In genomic region chr16:64051826-64052225, GRCh38 we compare ENCODE assay signal across 10 cellular contexts.
DNase-seq lines count a peak whose midpoint lies in the region; ATAC-seq and TF ChIP-seq lines count a peak whose summit lies in the region.
"Had no signal": no experiment of that assay in that cellular context is flagged by ENCODE, and none has a peak within 500 bp of the region (broad histone marks: within the 10 kb centered on the region; RNA-seq: fewer than 3 reads in every experiment).

No MANE protein-coding gene starts in this region.

- no peak overlapping the region for H3K27ac ChIP-seq in lower lobe of right lung
- H3K27ac ChIP-seq: SK-N-MC had no signal

- POLR2A ChIA-PET in WTC11 (lab: Charles Lee): no interaction called here
- POLR2A ChIA-PET in activated CD4-positive, alpha-beta memory T cell treated with anti-CD3 and anti-CD28 coated beads, Interleukin-2, amount 10 ng/mL, durations not matched to agents 7 days and 5 days (lab: Charles Lee): no interaction called here

- H3K4me1 Mint-ChIP-seq in WTC11: peaks cover 7% of the 10 kb centered on the region
- no peaks in the 10 kb centered on the region for H3K4me1 Mint-ChIP-seq in activated CD4-positive, alpha-beta memory T cell treated with anti-CD3 and anti-CD28 coated beads, Interleukin-2, amount 10 ng/mL, durations not matched to agents 7 days and 5 days
- H3K4me1 Mint-ChIP-seq in activated naive CD8-positive, alpha-beta T cell treated with anti-CD3 and anti-CD28 coated beads for 36 hours: no peaks in the 10 kb centered on the region
- H3K4me1 Mint-ChIP-seq in glutamatergic neuron (ENCODE audit: low read depth, unreplicated experiment): no peaks in the 10 kb centered on the region

- H3K27me3 Mint-ChIP-seq in WTC11 (ENCODE audit: low read depth) (no peaks in the 10 kb centered on the region), glutamatergic neuron (ENCODE audit: unreplicated experiment) (no peaks in the 10 kb centered on the region)
- no peaks in the 10 kb centered on the region for H3K27me3 Mint-ChIP-seq in activated CD4-positive, alpha-beta memory T cell treated with anti-CD3 and anti-CD28 coated beads, Interleukin-2, amount 10 ng/mL, durations not matched to agents 7 days and 5 days
- no peaks in the 10 kb centered on the region for H3K27me3 Mint-ChIP-seq in activated naive CD8-positive, alpha-beta T cell treated with anti-CD3 and anti-CD28 coated beads for 36 hours

- peak; percentile 51 for TF ChIP-seq CTCF in LNCaP clone FGC (IDR thresholded peaks at IDR 0.05; ENCODE audit: control insufficient read depth, extremely low read depth, insufficient read depth)
- TF ChIP-seq CTCF in WTC11 (IDR thresholded peaks at IDR 0.05): peak; percentile 29; the same call in 1 of the 2 replicates
- no peak for TF ChIP-seq CTCF in lower lobe of right lung (IDR thresholded peaks at IDR 0.05)
- TF ChIP-seq CTCF in glutamatergic neuron (IDR thresholded peaks at IDR 0.05; ENCODE audit: partially characterized antibody, unreplicated experiment): no peak

- no peaks in the 10 kb centered on the region for H3K36me3 ChIP-seq in lower lobe of right lung

- ATAC-seq in WTC11 (peak; percentile 75), lower lobe of right lung (peak; percentile 27 to 45)
- ATAC-seq: left cardiac atrium had no signal

- H3K36me3 Mint-ChIP-seq in WTC11: peaks cover 12% of the 10 kb centered on the region
- H3K36me3 Mint-ChIP-seq in activated CD4-positive, alpha-beta memory T cell treated with anti-CD3 and anti-CD28 coated beads, Interleukin-2, amount 10 ng/mL, durations not matched to agents 7 days and 5 days (ENCODE audit: low read depth): no peaks in the 10 kb centered on the region
- H3K36me3 Mint-ChIP-seq in activated naive CD8-positive, alpha-beta T cell treated with anti-CD3 and anti-CD28 coated beads for 36 hours: no peaks in the 10 kb centered on the region
- peaks cover 17% of the 10 kb centered on the region for H3K36me3 Mint-ChIP-seq in glutamatergic neuron (ENCODE audit: unreplicated experiment)

- H3K27ac Mint-ChIP-seq in WTC11 (no peak overlapping the region), glutamatergic neuron (ENCODE audit: unreplicated experiment) (no peak overlapping the region)
- H3K27ac Mint-ChIP-seq in activated CD4-positive, alpha-beta memory T cell treated with anti-CD3 and anti-CD28 coated beads, Interleukin-2, amount 10 ng/mL, durations not matched to agents 7 days and 5 days: no peak overlapping the region
- H3K27ac Mint-ChIP-seq in activated naive CD8-positive, alpha-beta T cell treated with anti-CD3 and anti-CD28 coated beads for 36 hours: no peak overlapping the region

- intact Hi-C loops in lower lobe of right lung (cut with DNase I): no loop called here

- peaks cover 18% of the 10 kb centered on the region for H3K9me3 Mint-ChIP-seq in WTC11
- H3K9me3 Mint-ChIP-seq in activated CD4-positive, alpha-beta memory T cell treated with anti-CD3 and anti-CD28 coated beads, Interleukin-2, amount 10 ng/mL, durations not matched to agents 7 days and 5 days: peaks cover 11% of the 10 kb centered on the region
- peaks cover 12% of the 10 kb centered on the region for H3K9me3 Mint-ChIP-seq in activated naive CD8-positive, alpha-beta T cell treated with anti-CD3 and anti-CD28 coated beads for 36 hours
- H3K9me3 Mint-ChIP-seq in glutamatergic neuron (ENCODE audit: unreplicated experiment): peaks cover 6% of the 10 kb centered on the region

- H3K4me3 ChIP-seq in LNCaP clone FGC (ENCODE audit: low read depth, low read length): no peak overlapping the region
- no peak overlapping the region for H3K4me3 ChIP-seq in lower lobe of right lung
- H3K4me3 ChIP-seq: SK-N-MC had no signal

- H3K4me1 ChIP-seq in lower lobe of right lung: no peaks in the 10 kb centered on the region

- H3K27me3 ChIP-seq in lower lobe of right lung (ENCODE audit: low read depth): no peaks in the 10 kb centered on the region

- H3K4me3 Mint-ChIP-seq in WTC11: no peak overlapping the region
- H3K4me3 Mint-ChIP-seq in activated CD4-positive, alpha-beta memory T cell treated with anti-CD3 and anti-CD28 coated beads, Interleukin-2, amount 10 ng/mL, durations not matched to agents 7 days and 5 days: no peak overlapping the region
- no peak overlapping the region for H3K4me3 Mint-ChIP-seq in activated naive CD8-positive, alpha-beta T cell treated with anti-CD3 and anti-CD28 coated beads for 36 hours
- H3K4me3 Mint-ChIP-seq in glutamatergic neuron (ENCODE audit: unreplicated experiment): no peak overlapping the region

- no peaks in the 10 kb centered on the region for H3K9me3 ChIP-seq in lower lobe of right lung

- CTCF ChIA-PET in WTC11 (lab: Charles Lee): interaction anchor here (1.1 to 3.1 kb wide), 4 partner anchors 327 to 690 kb away, joined by 3 to 33 read pairs (median 4); no protein-coding TSS in a partner anchor
- CTCF ChIA-PET in activated CD4-positive, alpha-beta memory T cell treated with anti-CD3 and anti-CD28 coated beads, Interleukin-2, amount 10 ng/mL, durations not matched to agents 7 days and 5 days (lab: Charles Lee): no interaction called here

- DNase-seq in DMS 273 (lab: John Stamatoyannopoulos, UW; ENCODE audit: unreplicated experiment) (peak; percentile 40), LNCaP clone FGC (ENCODE audit: low read depth) (peak; percentile 3), WTC11 (ENCODE audit: low spot score) (no peak), lower lobe of right lung (no peak), glutamatergic neuron (no peak), T-helper 1 cell (no peak)
- DNase-seq in activated CD4-positive, alpha-beta memory T cell treated with anti-CD3 and anti-CD28 coated beads, Interleukin-2, amount 10 ng/mL, durations not matched to agents 7 days and 5 days: no peak
- no peak for DNase-seq in activated naive CD8-positive, alpha-beta T cell treated with anti-CD3 and anti-CD28 coated beads for 36 hours
- DNase-seq: left cardiac atrium had no signal

TF ChIP-seq in WTC11, 78 proteins besides CTCF, POLR2A, EP300 and RAD21 (continues in another document):
- no peak for TF ChIP-seq NFYB (CRISPR knock-in tag; conservative IDR thresholded peaks at IDR 0.05; ENCODE audit: low read depth)
- no peak for TF ChIP-seq MXD4 (CRISPR knock-in tag; IDR thresholded peaks at IDR 0.05; ENCODE audit: borderline replicate concordance)
- TF ChIP-seq ZNF512 (CRISPR knock-in tag; IDR thresholded peaks at IDR 0.05; ENCODE audit: borderline replicate concordance): no peak
- TF ChIP-seq SMAD3 (CRISPR knock-in tag; IDR thresholded peaks at IDR 0.05; ENCODE audit: borderline replicate concordance): no peak
- TF ChIP-seq E2F1 (CRISPR knock-in tag; IDR thresholded peaks at IDR 0.05): no peak
- no peak for TF ChIP-seq CREB1 (CRISPR knock-in tag; IDR thresholded peaks at IDR 0.05)
- no peak for TF ChIP-seq IRF2 (CRISPR knock-in tag; IDR thresholded peaks at IDR 0.05; ENCODE audit: borderline replicate concordance, low read depth)
- TF ChIP-seq MYBL2 (CRISPR knock-in tag; IDR thresholded peaks at IDR 0.05): no peak
- TF ChIP-seq E2F4 (CRISPR knock-in tag; IDR thresholded peaks at IDR 0.05; ENCODE audit: borderline replicate concordance, low read depth): no peak
- TF ChIP-seq FOXK1 (CRISPR knock-in tag; IDR thresholded peaks at IDR 0.05): no peak
- no peak for TF ChIP-seq RORB (CRISPR knock-in tag; IDR thresholded peaks at IDR 0.05)
- TF ChIP-seq ZNF671 (CRISPR knock-in tag; IDR thresholded peaks at IDR 0.05): no peak
- TF ChIP-seq ELF4 (CRISPR knock-in tag; IDR thresholded peaks at IDR 0.05; ENCODE audit: low read depth): no peak
- no peak for TF ChIP-seq ATF1 (CRISPR knock-in tag; IDR thresholded peaks at IDR 0.05)
- no peak for TF ChIP-seq TP53 (CRISPR knock-in tag; IDR thresholded peaks at IDR 0.05)

Comparison
In these comparisons a context has a peak if more than half of its experiments do, and no peak if none do; other contexts are left out.
1. DNase-seq: peak in DMS 273 (single experiment) and LNCaP clone FGC (single experiment); none in WTC11 (single experiment), lower lobe of right lung (single experiment), activated CD4-positive, alpha-beta memory T cell treated with anti-CD3 and anti-CD28 coated beads, Interleukin-2, amount 10 ng/mL, durations not matched to agents 7 days and 5 days (single experiment), activated naive CD8-positive, alpha-beta T cell treated with anti-CD3 and anti-CD28 coated beads for 36 hours (single experiment), glutamatergic neuron (single experiment) and T-helper 1 cell (0 of 5).
2. CTCF ChIP-seq: peak in LNCaP clone FGC (single experiment) and WTC11 (single experiment); none in lower lobe of right lung (single experiment) and glutamatergic neuron (single experiment).